In the genomic region with DNA sequence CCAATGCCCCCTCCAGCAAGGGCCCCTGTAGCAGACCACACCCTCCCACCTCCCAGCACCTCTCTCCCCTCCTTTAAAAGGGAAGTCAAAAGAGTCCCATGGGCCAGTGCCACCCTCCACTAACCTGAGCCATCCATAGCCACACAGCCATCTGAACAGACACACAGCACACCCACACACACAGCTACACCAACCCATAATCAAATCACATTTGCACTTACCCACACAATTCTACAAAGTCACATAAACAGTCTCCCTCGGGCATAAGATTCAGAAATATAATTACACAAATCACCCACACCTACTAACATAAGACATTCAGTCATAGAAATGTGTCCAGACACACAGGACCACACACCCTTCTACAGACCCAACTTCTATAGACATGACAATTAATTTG, we compare ENCODE assay signal across 25 cellular contexts.
"Had no signal": no experiment of that assay in that cellular context is flagged by ENCODE, and none has a peak within 500 bp of the region (broad histone marks: within the 10 kb centered on the region; RNA-seq: fewer than 3 reads in every experiment).

No MANE protein-coding gene starts in this region.

- H3K4me3 ChIP-seq: colonic mucosa, coronary artery, dorsolateral prefrontal cortex, esophagus muscularis mucosa, esophagus squamous epithelium, gastrocnemius medialis, gastroesophageal sphincter, heart left ventricle, heart right ventricle had no signal

- DNase-seq: colonic mucosa; cortex of kidney; dermis blood vessel endothelial cell; dorsolateral prefrontal cortex; effector CD4-positive, alpha-beta T cell; effector CD8-positive, alpha-beta T cell; effector memory CD4-positive, alpha-beta T cell; effector memory CD8-positive, alpha-beta T cell; erythroblast; esophagus squamous epithelium; foreskin fibroblast; foreskin keratinocyte; foreskin melanocyte; gastrocnemius medialis; glutamatergic neuron; head of caudate nucleus; heart left ventricle; heart right ventricle had no signal

- H3K4me3 Mint-ChIP-seq: dendritic cell treated with granulocyte-macrophage colony-stimulating factor and Interleukin-4, amounts not matched to agents 40 ng/mL and 50 ng/mL, for 4 days; effector memory CD8-positive, alpha-beta T cell; endodermal cell had no signal

- H3K9me3 ChIP-seq: colonic mucosa, esophagus muscularis mucosa, esophagus squamous epithelium, gastrocnemius medialis, gastroesophageal sphincter, heart left ventricle, heart right ventricle had no signal

- ATAC-seq: effector memory CD8-positive, alpha-beta T cell; esophagus mucosa; foreskin keratinocyte; gastrocnemius medialis; gastroesophageal sphincter; heart left ventricle; heart right ventricle had no signal

- H3K36me3 ChIP-seq: colonic mucosa, esophagus muscularis mucosa, esophagus squamous epithelium, gastrocnemius medialis, gastroesophageal sphincter, heart left ventricle, heart right ventricle had no signal

- H3K27ac Mint-ChIP-seq: dendritic cell treated with granulocyte-macrophage colony-stimulating factor and Interleukin-4, amounts not matched to agents 40 ng/mL and 50 ng/mL, for 4 days; effector memory CD8-positive, alpha-beta T cell; endodermal cell had no signal

- H3K27ac ChIP-seq: colonic mucosa, coronary artery, dorsolateral prefrontal cortex, epithelial cell of prostate, esophagus muscularis mucosa, esophagus squamous epithelium, foreskin keratinocyte, gastrocnemius medialis, gastroesophageal sphincter, heart left ventricle, heart right ventricle had no signal

- H3K4me1 ChIP-seq: colonic mucosa, esophagus muscularis mucosa, esophagus squamous epithelium, foreskin keratinocyte, gastrocnemius medialis, gastroesophageal sphincter, heart left ventricle, heart right ventricle had no signal

- H3K9me3 Mint-ChIP-seq: dendritic cell treated with granulocyte-macrophage colony-stimulating factor and Interleukin-4, amounts not matched to agents 40 ng/mL and 50 ng/mL, for 4 days; effector memory CD8-positive, alpha-beta T cell; endodermal cell had no signal
